14 cellular contexts compared by ENCODE assay signal in the genomic region with DNA sequence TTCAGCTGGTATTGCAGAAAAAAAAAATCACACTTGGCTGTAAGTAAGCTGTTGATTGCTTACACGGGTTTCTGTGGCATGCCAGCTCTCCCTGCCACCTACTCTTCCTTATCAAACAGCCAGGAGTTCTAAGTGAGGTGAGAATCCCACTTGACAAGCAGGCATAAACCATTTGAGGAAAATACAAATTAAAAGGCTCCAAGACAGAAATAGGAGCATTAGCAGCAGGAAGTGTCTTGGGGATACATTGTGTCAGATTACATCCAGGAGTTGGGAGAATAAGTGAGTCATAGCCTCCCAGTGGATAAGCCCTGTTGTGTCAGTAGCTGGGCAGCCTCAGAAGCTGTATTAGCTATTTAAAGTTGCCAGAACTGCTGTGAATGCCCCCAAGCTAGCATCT.
DNase-seq lines count a peak whose midpoint lies in the region; ATAC-seq and TF ChIP-seq lines count a peak whose summit lies in the region.
"Had no signal": no experiment of that assay in that cellular context is flagged by ENCODE, and none has a peak within 500 bp of the region (broad histone marks: within the 10 kb centered on the region; RNA-seq: fewer than 3 reads in every experiment).

No MANE protein-coding gene starts in this region.

- 0% methylated on average over 1 of the region's 1 CpG for WGBS in SK-N-SH (ENCODE audit: low lambda C conversion rate)
- no CpG with 5 or more reads among the region's 1 CpG for WGBS in trophoblast cell (ENCODE audit: extremely low coverage, insufficient coverage, insufficient read length)

- no peak overlapping the region for H3K27ac ChIP-seq in SK-N-SH (ENCODE audit: low read depth in 2 of 2, low read length in 1 of 2)
- peak overlapping the region; percentile 17 for H3K27ac ChIP-seq in cardiac muscle cell
- peak overlapping the region; percentile 57 for H3K27ac ChIP-seq in trophoblast cell (ENCODE audit: low read depth, low read length)
- H3K27ac ChIP-seq: 22Rv1 had no signal

- no peaks in the 10 kb centered on the region for H4K20me1 ChIP-seq in SK-N-SH (ENCODE audit: insufficient read depth)

- ATAC-seq in GM18519 (IDR thresholded peaks at IDR 0.05; ENCODE audit: low FRiP score, unreplicated experiment) (no peak), GM21423 (IDR thresholded peaks at IDR 0.05; ENCODE audit: unreplicated experiment) (no peak)
- no peak for ATAC-seq in natural killer cell treated with Interleukin-12 subunit alpha and Interleukin-12 subunit beta and Interleukin-15 and Interleukin-18, amount 100 ng/mL, for 72 hours

- H3K4me3 ChIP-seq in SK-N-SH (ENCODE audit: low read depth in 2 of 2, low read length in 1 of 2) (no peak overlapping the region), cardiac muscle cell (no peak overlapping the region), trophoblast cell (ENCODE audit: low read depth, low read length) (no peak overlapping the region)

- H3K36me3 Mint-ChIP-seq in natural killer cell treated with Interleukin-12 subunit alpha and Interleukin-12 subunit beta and Interleukin-15 and Interleukin-18, amount 100 ng/mL, for 72 hours: peaks cover 4% of the 10 kb centered on the region
- H3K36me3 Mint-ChIP-seq: activated naive CD4-positive, alpha-beta T cell treated with anti-CD3 and anti-CD28 coated beads, Interleukin-2, amount 10 ng/mL, durations not matched to agents 7 days and 5 days had no signal

- H2BK12ac ChIP-seq in trophoblast cell (ENCODE audit: low read length): peak overlapping the region; percentile 71

- peaks cover 18% of the 10 kb centered on the region for H3K9me3 Mint-ChIP-seq in natural killer cell treated with Interleukin-12 subunit alpha and Interleukin-12 subunit beta and Interleukin-15 and Interleukin-18, amount 100 ng/mL, for 72 hours

- peak in 1 of 2 experiments; percentile 16; a peak in 1 of 4 replicates for TF ChIP-seq EP300 in SK-N-SH (IDR thresholded peaks at IDR 0.05; ENCODE audit: borderline replicate concordance in 1 of 2, low read depth in 1 of 2, low read length in 1 of 2)

- no peaks in the 10 kb centered on the region for H3K9me2 ChIP-seq in SK-N-SH

- no peak for TF ChIP-seq RAD21 in SK-N-SH (IDR thresholded peaks at IDR 0.05; ENCODE audit: low read length)

- H2AK5ac ChIP-seq in trophoblast cell (ENCODE audit: low read length): no peak overlapping the region

- H3K9ac ChIP-seq in SK-N-SH: no peak overlapping the region
- no peak overlapping the region for H3K9ac ChIP-seq in trophoblast cell (ENCODE audit: low read length)

- H3K27me3 ChIP-seq in SK-N-SH (ENCODE audit: insufficient read depth): no peaks in the 10 kb centered on the region
- H3K27me3 ChIP-seq in cardiac muscle cell: no peaks in the 10 kb centered on the region
- no peaks in the 10 kb centered on the region for H3K27me3 ChIP-seq in trophoblast cell (ENCODE audit: insufficient read depth, low read length)

- H3K36me3 ChIP-seq in SK-N-SH (replicated peaks in 1 of 2; ENCODE audit: control insufficient read depth in 1 of 2, insufficient read depth in 2 of 2, low read length in 1 of 2) (no peaks in the 10 kb centered on the region), cardiac muscle cell (no peaks in the 10 kb centered on the region), trophoblast cell (ENCODE audit: control insufficient read depth in 1 of 2, insufficient read depth in 2 of 2, low read length in 2 of 2) (peaks cover 0 to 2% of the 10 kb centered on the region in 2 experiments)

- H3K27ac Mint-ChIP-seq in natural killer cell treated with Interleukin-12 subunit alpha and Interleukin-12 subunit beta and Interleukin-15 and Interleukin-18, amount 100 ng/mL, for 72 hours: no peak overlapping the region
- H3K27ac Mint-ChIP-seq: activated CD4-positive, alpha-beta T cell treated with anti-CD3 and anti-CD28 coated beads, Interleukin-2, amount 10 ng/mL, durations not matched to agents 7 days and 5 days; activated naive CD4-positive, alpha-beta T cell treated with anti-CD3 and anti-CD28 coated beads, Interleukin-2, amount 10 ng/mL, durations not matched to agents 7 days and 5 days had no signal

- H3K4me1 ChIP-seq in SK-N-SH (ENCODE audit: control insufficient read depth in 1 of 2, insufficient read depth in 2 of 2, low read depth in 1 of 2, low read length in 1 of 2) (peaks cover 0 to 8% of the 10 kb centered on the region in 2 experiments; a peak in 1 of 4 replicates), cardiac muscle cell (ENCODE audit: low read depth) (peaks cover 13% of the 10 kb centered on the region), trophoblast cell (ENCODE audit: control insufficient read depth in 1 of 2, insufficient read depth in 2 of 2, low read length in 2 of 2) (peaks cover 5 to 11% of the 10 kb centered on the region in 2 experiments)

- H4K8ac ChIP-seq in trophoblast cell (ENCODE audit: low read depth, low read length): no peak overlapping the region

- H3K4me2 ChIP-seq in SK-N-SH: no peak overlapping the region
- peak overlapping the region; percentile 24 for H3K4me2 ChIP-seq in trophoblast cell (ENCODE audit: low read length)

- no peak overlapping the region for H3K18ac ChIP-seq in trophoblast cell (ENCODE audit: low read length)

- H2BK5ac ChIP-seq in trophoblast cell (ENCODE audit: low read depth, low read length, poor library complexity): peak overlapping the region; percentile 31

- POLR2A ChIA-PET in SK-N-SH (lab: Yijun Ruan, JAX): no interaction called here

- TF ChIP-seq CTCF in SK-N-SH (IDR thresholded peaks at IDR 0.05) (no peak), cardiac muscle cell (IDR thresholded peaks at IDR 0.05; ENCODE audit: low read depth, low read length) (no peak)

- H3K27me3 Mint-ChIP-seq in natural killer cell treated with Interleukin-12 subunit alpha and Interleukin-12 subunit beta and Interleukin-15 and Interleukin-18, amount 100 ng/mL, for 72 hours: no peaks in the 10 kb centered on the region
- H3K27me3 Mint-ChIP-seq: activated CD4-positive, alpha-beta T cell treated with anti-CD3 and anti-CD28 coated beads, Interleukin-2, amount 10 ng/mL, durations not matched to agents 7 days and 5 days; activated naive CD4-positive, alpha-beta T cell treated with anti-CD3 and anti-CD28 coated beads, Interleukin-2, amount 10 ng/mL, durations not matched to agents 7 days and 5 days had no signal

- H2AFZ ChIP-seq in SK-N-SH (ENCODE audit: low read depth): no peak overlapping the region
- no peak overlapping the region for H2AFZ ChIP-seq in trophoblast cell (ENCODE audit: insufficient read depth, low read length, poor library complexity)

- no peaks in the 10 kb centered on the region for H3K79me2 ChIP-seq in SK-N-SH (ENCODE audit: insufficient read depth)
- H3K79me2 ChIP-seq in trophoblast cell (ENCODE audit: control insufficient read depth, insufficient read depth, low read length, poor library complexity): no peaks in the 10 kb centered on the region

- DNase-seq in DMS153 (lab: John Stamatoyannopoulos, UW): peak; percentile 19
- DNase-seq in DMS153 treated with DMSO at 0.1 percent for 48 hours (lab: John Stamatoyannopoulos, UW; ENCODE audit: unreplicated experiment): no peak
- DNase-seq in SK-N-SH: peak; percentile 60
- DNase-seq in cardiac muscle cell (ENCODE audit: low read depth in 1 of 2, low spot score in 1 of 2): peak; percentile 54
- peak; percentile 21 to 27 for DNase-seq in trophoblast cell
- no peak for DNase-seq in natural killer cell treated with Interleukin-12 subunit alpha and Interleukin-12 subunit beta and Interleukin-15 and Interleukin-18, amount 100 ng/mL, for 72 hours (ENCODE audit: low spot score)
- DNase-seq: activated CD4-positive, alpha-beta T cell treated with anti-CD3 and anti-CD28 coated beads, Interleukin-2, amount 10 ng/mL, durations not matched to agents 7 days and 5 days; activated naive CD4-positive, alpha-beta T cell treated with anti-CD3 and anti-CD28 coated beads, Interleukin-2, amount 10 ng/mL, durations not matched to agents 7 days and 5 days; effector CD8-positive, alpha-beta T cell; NCI-H1092 treated with DMSO at 0.1 percent for 48 hours; SHP77 had no signal

- no peaks in the 10 kb centered on the region for H3K4me1 Mint-ChIP-seq in natural killer cell treated with Interleukin-12 subunit alpha and Interleukin-12 subunit beta and Interleukin-15 and Interleukin-18, amount 100 ng/mL, for 72 hours (ENCODE audit: low read depth in 2 of 2)
- H3K4me1 Mint-ChIP-seq: activated CD4-positive, alpha-beta T cell treated with anti-CD3 and anti-CD28 coated beads, Interleukin-2, amount 10 ng/mL, durations not matched to agents 7 days and 5 days; activated naive CD4-positive, alpha-beta T cell treated with anti-CD3 and anti-CD28 coated beads, Interleukin-2, amount 10 ng/mL, durations not matched to agents 7 days and 5 days had no signal

- H4K91ac ChIP-seq in trophoblast cell (ENCODE audit: low read depth, low read length): no peak overlapping the region

- no peak overlapping the region for H3K4ac ChIP-seq in trophoblast cell (ENCODE audit: low read depth, low read length)

- no peaks in the 10 kb centered on the region for H3K79me1 ChIP-seq in trophoblast cell (ENCODE audit: low read length)

- H3F3A ChIP-seq in SK-N-SH (replicated peaks; ENCODE audit: insufficient read depth): no peaks in the 10 kb centered on the region

- no peak overlapping the region for H4K12ac ChIP-seq in trophoblast cell (ENCODE audit: low read depth, low read length)

- no peak overlapping the region for H3K14ac ChIP-seq in trophoblast cell (ENCODE audit: low read length)

- no peak overlapping the region for H2BK120ac ChIP-seq in trophoblast cell (ENCODE audit: insufficient read depth, low read length, poor library complexity)

- H3K23ac ChIP-seq in trophoblast cell (ENCODE audit: low read length): no peak overlapping the region

- CTCF ChIA-PET in SK-N-SH (lab: Yijun Ruan, JAX): interaction anchor here (1.5 to 2.2 kb wide), 2 partner anchors 9 to 19 kb away, joined by 3 to 9 read pairs; no protein-coding TSS in a partner anchor

- no peak overlapping the region for H3K4me3 Mint-ChIP-seq in natural killer cell treated with Interleukin-12 subunit alpha and Interleukin-12 subunit beta and Interleukin-15 and Interleukin-18, amount 100 ng/mL, for 72 hours
- H3K4me3 Mint-ChIP-seq: activated CD4-positive, alpha-beta T cell treated with anti-CD3 and anti-CD28 coated beads, Interleukin-2, amount 10 ng/mL, durations not matched to agents 7 days and 5 days; activated naive CD4-positive, alpha-beta T cell treated with anti-CD3 and anti-CD28 coated beads, Interleukin-2, amount 10 ng/mL, durations not matched to agents 7 days and 5 days had no signal

- H3K9me3 ChIP-seq in SK-N-SH (0 out of 2 replicates have a peak, but pooled peaks cover 4% of the 10 kb centered on the region), cardiac muscle cell (ENCODE audit: low read depth) (no peaks in the 10 kb centered on the region), trophoblast cell (ENCODE audit: insufficient read depth, low read depth, low read length) (peaks cover 6% of the 10 kb centered on the region)

TF ChIP-seq in SK-N-SH, 30 proteins besides CTCF, POLR2A, EP300 and RAD21 (continues in another document):
- TF ChIP-seq YY1 (IDR thresholded peaks at IDR 0.05; ENCODE audit: low read depth) (no peak), CHD2 (IDR thresholded peaks at IDR 0.05; ENCODE audit: low read length, partially characterized antibody) (no peak)
- TF ChIP-seq, protein P1, sequence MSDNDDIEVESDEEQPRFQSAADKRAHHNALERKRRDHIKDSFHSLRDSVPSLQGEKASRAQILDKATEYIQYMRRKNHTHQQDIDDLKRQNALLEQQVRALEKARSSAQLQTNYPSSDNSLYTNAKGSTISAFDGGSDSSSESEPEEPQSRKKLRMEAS (IDR thresholded peaks at IDR 0.05; ENCODE audit: low read depth): no peak

Comparison
In these comparisons a context has a peak if more than half of its experiments do, and no peak if none do; other contexts are left out.
1. DNase-seq: peak in DMS153 (single experiment), SK-N-SH (single experiment), cardiac muscle cell (2 of 2) and trophoblast cell (2 of 2); none in DMS153 treated with DMSO at 0.1 percent for 48 hours (single experiment) and natural killer cell treated with Interleukin-12 subunit alpha and Interleukin-12 subunit beta and Interleukin-15 and Interleukin-18, amount 100 ng/mL, for 72 hours (single experiment).
2. H3K27ac ChIP-seq: peak in cardiac muscle cell (single experiment) and trophoblast cell (single experiment); none in SK-N-SH (0 of 2).